Comparison of ENCODE assay signal across 17 cellular contexts in genomic region chr15:62932436-62932835, GRCh38.
DNase-seq lines count a peak whose midpoint lies in the region; TF ChIP-seq lines count a peak whose summit lies in the region.
"Had no signal": no experiment of that assay in that cellular context is flagged by ENCODE, and none has a peak within 500 bp of the region (broad histone marks: within the 10 kb centered on the region; RNA-seq: fewer than 3 reads in every experiment).

No MANE protein-coding gene starts in this region.

- no peaks in the 10 kb centered on the region for H3K36me3 Mint-ChIP-seq in osteocyte (ENCODE audit: unreplicated experiment)
- no peaks in the 10 kb centered on the region for H3K36me3 Mint-ChIP-seq in activated T-cell treated with anti-CD3 and anti-CD28 coated beads, Interleukin-2, amount 50 U/mL, for 24 hours (ENCODE audit: low read depth)

- no peaks in the 10 kb centered on the region for H3K9me3 Mint-ChIP-seq in osteocyte (ENCODE audit: unreplicated experiment)
- no peaks in the 10 kb centered on the region for H3K9me3 Mint-ChIP-seq in activated T-cell treated with anti-CD3 and anti-CD28 coated beads, Interleukin-2, amount 50 U/mL, for 24 hours
- H3K9me3 Mint-ChIP-seq: activated naive CD8-positive, alpha-beta T cell treated with anti-CD3 and anti-CD28 coated beads, Interleukin-2, amount 50 U/mL, for 24 hours; neural crest cell had no signal

- TF ChIP-seq CTCF in BJ (IDR thresholded peaks at IDR 0.05; ENCODE audit: insufficient read depth, low read depth, low read length) (no peak), choroid plexus epithelial cell (conservative IDR thresholded peaks at IDR 0.05; ENCODE audit: low read depth, low read length) (no peak), osteocyte (IDR thresholded peaks at IDR 0.05) (no peak), thyroid gland (IDR thresholded peaks at IDR 0.05) (no peak), Peyer's patch (IDR thresholded peaks at IDR 0.05) (no peak)

- H3K27ac ChIP-seq in thyroid gland = no peak overlapping the region
- no peak overlapping the region for H3K27ac ChIP-seq in Peyer's patch
- H3K27ac ChIP-seq: BLaER1, right atrium auricular region, VCaP had no signal

- POLR2A ChIA-PET in BJ (lab: Charles Lee) = interaction anchor here (0.6 to 1.4 kb wide), 2 partner anchors 110 to 112 kb away, joined by 3 to 4 read pairs; partner anchors contain the start of gene TPM1

- H3K4me1 Mint-ChIP-seq in osteocyte (ENCODE audit: unreplicated experiment) = peaks cover 66% of the 10 kb centered on the region
- H3K4me1 Mint-ChIP-seq in activated T-cell treated with anti-CD3 and anti-CD28 coated beads, Interleukin-2, amount 50 U/mL, for 24 hours (ENCODE audit: low read depth) = no peaks in the 10 kb centered on the region
- H3K4me1 Mint-ChIP-seq: activated naive CD8-positive, alpha-beta T cell treated with anti-CD3 and anti-CD28 coated beads, Interleukin-2, amount 50 U/mL, for 24 hours; neural crest cell had no signal

- H3K4me3 Mint-ChIP-seq in osteocyte (ENCODE audit: unreplicated experiment) = no peak overlapping the region
- no peak overlapping the region for H3K4me3 Mint-ChIP-seq in activated T-cell treated with anti-CD3 and anti-CD28 coated beads, Interleukin-2, amount 50 U/mL, for 24 hours
- H3K4me3 Mint-ChIP-seq: activated naive CD8-positive, alpha-beta T cell treated with anti-CD3 and anti-CD28 coated beads, Interleukin-2, amount 50 U/mL, for 24 hours; neural crest cell had no signal

- DNase-seq in BJ (ENCODE audit: low read depth) = peak; percentile 94
- peak; percentile 35 for DNase-seq in MV-4-11 (lab: John Stamatoyannopoulos, UW)
- peak; percentile 78 for DNase-seq in choroid plexus epithelial cell (ENCODE audit: low read depth)
- DNase-seq in osteocyte (ENCODE audit: extremely low spot score, unreplicated experiment) = no peak
- DNase-seq in thyroid gland = no peak
- no peak for DNase-seq in activated T-cell treated with anti-CD3 and anti-CD28 coated beads, Interleukin-2, amount 50 U/mL, for 24 hours
- no peak for DNase-seq in Peyer's patch
- DNase-seq in NCI-H1105 (lab: John Stamatoyannopoulos, UW) = no peak
- DNase-seq: activated naive CD8-positive, alpha-beta T cell treated with anti-CD3 and anti-CD28 coated beads, Interleukin-2, amount 50 U/mL, for 24 hours; cerebellar nuclear complex; islet precursor cell; NCI-H1092; stimulated activated CD4-positive, alpha-beta T cell treated with anti-CD3 and anti-CD28 coated beads, Interleukin-1b, Interleukin-23, amount 100 ng/mL, for 48 hours had no signal

- H3K9me3 ChIP-seq in thyroid gland (no peaks in the 10 kb centered on the region), Peyer's patch (no peaks in the 10 kb centered on the region)
- H3K9me3 ChIP-seq: BLaER1, right atrium auricular region had no signal

- intact Hi-C loops in thyroid gland (cut with DNase I) = no loop called here

- peak overlapping the region; percentile 74 for H3K27ac Mint-ChIP-seq in osteocyte (ENCODE audit: unreplicated experiment)
- H3K27ac Mint-ChIP-seq in activated T-cell treated with anti-CD3 and anti-CD28 coated beads, Interleukin-2, amount 50 U/mL, for 24 hours = no peak overlapping the region
- H3K27ac Mint-ChIP-seq: activated naive CD8-positive, alpha-beta T cell treated with anti-CD3 and anti-CD28 coated beads, Interleukin-2, amount 50 U/mL, for 24 hours had no signal

- H3K36me3 ChIP-seq in BJ (ENCODE audit: control insufficient read depth, insufficient read depth, low read length) (no peaks in the 10 kb centered on the region), thyroid gland (no peaks in the 10 kb centered on the region), Peyer's patch (no peaks in the 10 kb centered on the region)
- H3K36me3 ChIP-seq: BLaER1, right atrium auricular region had no signal

- no peaks in the 10 kb centered on the region for H3K27me3 ChIP-seq in BJ (ENCODE audit: control insufficient read depth, insufficient read depth, low read length)
- H3K27me3 ChIP-seq in thyroid gland = no peaks in the 10 kb centered on the region
- H3K27me3 ChIP-seq in Peyer's patch = no peaks in the 10 kb centered on the region
- H3K27me3 ChIP-seq: BLaER1, right atrium auricular region had no signal

- no peak overlapping the region for H3K4me3 ChIP-seq in BJ (ENCODE audit: low read depth, low read length)
- H3K4me3 ChIP-seq in choroid plexus epithelial cell (ENCODE audit: low read depth, low read length) = no peak overlapping the region
- H3K4me3 ChIP-seq in thyroid gland (replicated peaks in 1 of 3) = no peak overlapping the region
- no peak overlapping the region for H3K4me3 ChIP-seq in Peyer's patch
- H3K4me3 ChIP-seq: BLaER1, right atrium auricular region had no signal

- CTCF ChIA-PET in BJ (lab: Yijun Ruan, JAX) = interaction anchor here (0.6 to 1.3 kb wide), 3 partner anchors 24 to 383 kb away, joined by 3 to 4 read pairs (median 3); no protein-coding TSS in a partner anchor

- H3K4me1 ChIP-seq in thyroid gland (no peaks in the 10 kb centered on the region), Peyer's patch (no peaks in the 10 kb centered on the region)
- H3K4me1 ChIP-seq: BLaER1 had no signal

- 0 to 53% methylated on average over 1 of the region's 1 CpG for WGBS in thyroid gland, 2 donors

- no peaks in the 10 kb centered on the region for H3K27me3 Mint-ChIP-seq in osteocyte (ENCODE audit: unreplicated experiment)
- peaks cover 41% of the 10 kb centered on the region for H3K27me3 Mint-ChIP-seq in activated T-cell treated with anti-CD3 and anti-CD28 coated beads, Interleukin-2, amount 50 U/mL, for 24 hours

- TF ChIP-seq POLR2A in thyroid gland (IDR thresholded peaks at IDR 0.05) (no peak), Peyer's patch (IDR thresholded peaks at IDR 0.05) (no peak)

Comparison
In these comparisons a context has a peak if more than half of its experiments do, and no peak if none do; other contexts are left out.
1. DNase-seq: peak in BJ (single experiment), MV-4-11 (single experiment) and choroid plexus epithelial cell (single experiment); none in osteocyte (single experiment), thyroid gland (0 of 2), activated T-cell treated with anti-CD3 and anti-CD28 coated beads, Interleukin-2, amount 50 U/mL, for 24 hours (single experiment), Peyer's patch (0 of 3) and NCI-H1105 (single experiment).